ENCODE assay signal across 1 cellular context in the genomic region with DNA sequence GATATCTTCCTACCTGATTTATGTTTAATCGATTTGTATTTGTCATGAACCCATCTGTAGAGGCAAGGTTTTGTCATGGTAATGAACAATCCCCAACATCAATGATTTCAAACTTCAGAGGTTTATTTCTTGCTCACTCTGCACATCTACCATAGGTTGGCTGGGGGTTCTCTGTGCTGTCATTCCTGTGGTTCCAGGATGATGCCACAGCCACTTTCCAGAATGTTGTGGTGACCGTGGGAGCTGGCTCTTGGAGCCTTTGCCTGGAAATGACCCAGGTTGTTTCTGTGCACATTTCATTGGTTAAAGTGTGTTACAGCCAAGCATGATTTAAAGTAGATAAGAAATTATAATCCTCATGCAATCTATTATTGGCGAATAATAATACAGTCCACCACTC.
TF ChIP-seq lines count a peak whose summit lies in the region.

No MANE protein-coding gene starts in this region.

TF ChIP-seq in WTC11, 78 proteins besides CTCF, POLR2A, EP300 and RAD21 (continued from another document):
- TF ChIP-seq MXD4 (CRISPR knock-in tag; IDR thresholded peaks at IDR 0.05; ENCODE audit: borderline replicate concordance) = no peak
- TF ChIP-seq, protein P1, sequence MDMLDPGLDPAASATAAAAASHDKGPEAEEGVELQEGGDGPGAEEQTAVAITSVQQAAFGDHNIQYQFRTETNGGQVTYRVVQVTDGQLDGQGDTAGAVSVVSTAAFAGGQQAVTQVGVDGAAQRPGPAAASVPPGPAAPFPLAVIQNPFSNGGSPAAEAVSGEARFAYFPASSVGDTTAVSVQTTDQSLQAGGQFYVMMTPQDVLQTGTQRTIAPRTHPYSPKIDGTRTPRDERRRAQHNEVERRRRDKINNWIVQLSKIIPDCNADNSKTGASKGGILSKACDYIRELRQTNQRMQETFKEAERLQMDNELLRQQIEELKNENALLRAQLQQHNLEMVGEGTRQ (CRISPR knock-in tag; IDR thresholded peaks at IDR 0.05) = no peak
- TF ChIP-seq MYBL2 (CRISPR knock-in tag; IDR thresholded peaks at IDR 0.05) = no peak
